ENCODE assay signal across 1 cellular context in the genomic region with DNA sequence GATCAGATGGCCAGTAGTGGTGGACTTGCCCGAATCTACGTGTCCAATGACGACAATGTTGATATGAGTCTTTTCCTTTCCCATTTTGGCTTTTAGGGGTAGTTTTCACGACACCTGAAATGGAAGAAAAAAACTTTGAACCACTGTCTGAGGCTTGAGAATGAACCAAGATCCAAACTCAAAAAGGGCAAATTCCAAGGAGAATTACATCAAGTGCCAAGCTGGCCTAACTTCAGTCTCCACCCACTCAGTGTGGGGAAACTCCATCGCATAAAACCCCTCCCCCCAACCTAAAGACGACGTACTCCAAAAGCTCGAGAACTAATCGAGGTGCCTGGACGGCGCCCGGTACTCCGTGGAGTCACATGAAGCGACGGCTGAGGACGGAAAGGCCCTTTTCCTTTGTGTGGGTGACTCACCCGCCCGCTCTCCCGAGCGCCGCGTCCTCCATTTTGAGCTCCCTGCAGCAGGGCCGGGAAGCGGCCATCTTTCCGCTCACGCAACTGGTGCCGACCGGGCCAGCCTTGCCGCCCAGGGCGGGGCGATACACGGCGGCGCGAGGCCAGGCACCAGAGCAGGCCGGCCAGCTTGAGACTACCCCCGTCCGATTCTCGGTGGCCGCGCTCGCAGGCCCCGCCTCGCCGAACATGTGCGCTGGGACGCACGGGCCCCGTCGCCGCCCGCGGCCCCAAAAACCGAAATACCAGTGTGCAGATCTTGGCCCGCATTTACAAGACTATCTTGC.
TF ChIP-seq lines count a peak whose summit lies in the region.

No MANE protein-coding gene starts in this region.

TF ChIP-seq in HepG2, 621 proteins besides CTCF, POLR2A, EP300 and RAD21 (continued from another document and continues in another):
- TF ChIP-seq, protein P1, sequence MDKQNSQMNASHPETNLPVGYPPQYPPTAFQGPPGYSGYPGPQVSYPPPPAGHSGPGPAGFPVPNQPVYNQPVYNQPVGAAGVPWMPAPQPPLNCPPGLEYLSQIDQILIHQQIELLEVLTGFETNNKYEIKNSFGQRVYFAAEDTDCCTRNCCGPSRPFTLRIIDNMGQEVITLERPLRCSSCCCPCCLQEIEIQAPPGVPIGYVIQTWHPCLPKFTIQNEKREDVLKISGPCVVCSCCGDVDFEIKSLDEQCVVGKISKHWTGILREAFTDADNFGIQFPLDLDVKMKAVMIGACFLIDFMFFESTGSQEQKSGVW (CRISPR knock-in tag; IDR thresholded peaks at IDR 0.05; ENCODE audit: borderline replicate concordance): 0 out of 2 replicates have a peak, but pooled peaks have one; percentile 22
- no peak for TF ChIP-seq ZFY (CRISPR knock-in tag; IDR thresholded peaks at IDR 0.05)
- TF ChIP-seq, protein P2, sequence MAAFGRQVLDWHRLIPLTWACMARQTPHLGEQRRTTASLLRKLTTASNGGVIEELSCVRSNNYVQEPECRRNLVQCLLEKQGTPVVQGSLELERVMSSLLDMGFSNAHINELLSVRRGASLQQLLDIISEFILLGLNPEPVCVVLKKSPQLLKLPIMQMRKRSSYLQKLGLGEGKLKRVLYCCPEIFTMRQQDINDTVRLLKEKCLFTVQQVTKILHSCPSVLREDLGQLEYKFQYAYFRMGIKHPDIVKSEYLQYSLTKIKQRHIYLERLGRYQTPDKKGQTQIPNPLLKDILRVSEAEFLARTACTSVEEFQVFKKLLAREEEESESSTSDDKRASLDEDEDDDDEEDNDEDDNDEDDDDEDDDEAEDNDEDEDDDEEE (CRISPR knock-in tag; IDR thresholded peaks at IDR 0.05): no peak; the same call in 1 of the 2 replicates
- no peak for TF ChIP-seq NCOR1 (IDR thresholded peaks at IDR 0.05; ENCODE audit: borderline replicate concordance, low read length)
- TF ChIP-seq NCOA5 (CRISPR knock-in tag; IDR thresholded peaks at IDR 0.05): no peak
- TF ChIP-seq ZNF552 (CRISPR knock-in tag; IDR thresholded peaks at IDR 0.05; ENCODE audit: borderline replicate concordance): no peak
- no peak for TF ChIP-seq ZNF225 (CRISPR knock-in tag; IDR thresholded peaks at IDR 0.05)
- TF ChIP-seq HNRNPUL1 (IDR thresholded peaks at IDR 0.05; ENCODE audit: low read depth, low read length): no peak
- TF ChIP-seq ZNF747 (CRISPR knock-in tag; IDR thresholded peaks at IDR 0.05; ENCODE audit: borderline replicate concordance): 0 out of 2 replicates have a peak, but pooled peaks have one; percentile 22
- no peak for TF ChIP-seq ATM (IDR thresholded peaks at IDR 0.05; ENCODE audit: borderline replicate concordance)
- no peak; the same call in 1 of the 2 replicates for TF ChIP-seq NFE2L1 (CRISPR knock-in tag; IDR thresholded peaks at IDR 0.05; ENCODE audit: borderline replicate concordance)
- no peak for TF ChIP-seq SIN3B (IDR thresholded peaks at IDR 0.05; ENCODE audit: low read length)
- peak; percentile 77; the same call in 1 of the 2 replicates for TF ChIP-seq AHR (CRISPR knock-in tag; IDR thresholded peaks at IDR 0.05)
- no peak for TF ChIP-seq ZNF335 (CRISPR knock-in tag; IDR thresholded peaks at IDR 0.05)
- no peak; the same call in 1 of the 2 replicates for TF ChIP-seq ZNF547 (CRISPR knock-in tag; IDR thresholded peaks at IDR 0.05)
- peak; percentile 93 for TF ChIP-seq SRSF4 (IDR thresholded peaks at IDR 0.05; ENCODE audit: low read depth, low read length, poor library complexity, severe bottlenecking)
- TF ChIP-seq HNRNPLL (IDR thresholded peaks at IDR 0.05; ENCODE audit: low read depth, low read length, poor library complexity, severe bottlenecking): peak; percentile 8
- TF ChIP-seq, protein P3, sequence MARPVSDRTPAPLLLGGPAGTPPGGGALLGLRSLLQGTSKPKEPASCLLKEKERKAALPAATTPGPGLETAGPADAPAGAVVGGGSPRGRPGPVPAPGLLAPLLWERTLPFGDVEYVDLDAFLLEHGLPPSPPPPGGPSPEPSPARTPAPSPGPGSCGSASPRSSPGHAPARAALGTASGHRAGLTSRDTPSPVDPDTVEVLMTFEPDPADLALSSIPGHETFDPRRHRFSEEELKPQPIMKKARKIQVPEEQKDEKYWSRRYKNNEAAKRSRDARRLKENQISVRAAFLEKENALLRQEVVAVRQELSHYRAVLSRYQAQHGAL (CRISPR knock-in tag; IDR thresholded peaks at IDR 0.05; ENCODE audit: not compliant biosample characterization): no peak
- TF ChIP-seq, protein P4, sequence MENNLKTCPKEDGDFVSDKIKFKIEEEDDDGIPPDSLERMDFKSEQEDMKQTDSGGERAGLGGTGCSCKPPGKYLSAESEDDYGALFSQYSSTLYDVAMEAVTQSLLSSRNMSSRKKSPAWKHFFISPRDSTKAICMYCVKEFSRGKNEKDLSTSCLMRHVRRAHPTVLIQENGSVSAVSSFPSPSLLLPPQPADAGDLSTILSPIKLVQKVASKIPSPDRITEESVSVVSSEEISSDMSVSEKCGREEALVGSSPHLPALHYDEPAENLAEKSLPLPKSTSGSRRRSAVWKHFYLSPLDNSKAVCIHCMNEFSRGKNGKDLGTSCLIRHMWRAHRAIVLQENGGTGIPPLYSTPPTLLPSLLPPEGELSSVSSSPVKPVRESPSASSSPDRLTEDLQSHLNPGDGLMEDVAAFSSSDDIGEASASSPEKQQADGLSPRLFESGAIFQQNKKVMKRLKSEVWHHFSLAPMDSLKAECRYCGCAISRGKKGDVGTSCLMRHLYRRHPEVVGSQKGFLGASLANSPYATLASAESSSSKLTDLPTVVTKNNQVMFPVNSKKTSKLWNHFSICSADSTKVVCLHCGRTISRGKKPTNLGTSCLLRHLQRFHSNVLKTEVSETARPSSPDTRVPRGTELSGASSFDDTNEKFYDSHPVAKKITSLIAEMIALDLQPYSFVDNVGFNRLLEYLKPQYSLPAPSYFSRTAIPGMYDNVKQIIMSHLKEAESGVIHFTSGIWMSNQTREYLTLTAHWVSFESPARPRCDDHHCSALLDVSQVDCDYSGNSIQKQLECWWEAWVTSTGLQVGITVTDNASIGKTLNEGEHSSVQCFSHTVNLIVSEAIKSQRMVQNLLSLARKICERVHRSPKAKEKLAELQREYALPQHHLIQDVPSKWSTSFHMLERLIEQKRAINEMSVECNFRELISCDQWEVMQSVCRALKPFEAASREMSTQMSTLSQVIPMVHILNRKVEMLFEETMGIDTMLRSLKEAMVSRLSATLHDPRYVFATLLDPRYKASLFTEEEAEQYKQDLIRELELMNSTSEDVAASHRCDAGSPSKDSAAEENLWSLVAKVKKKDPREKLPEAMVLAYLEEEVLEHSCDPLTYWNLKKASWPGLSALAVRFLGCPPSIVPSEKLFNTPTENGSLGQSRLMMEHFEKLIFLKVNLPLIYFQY (CRISPR knock-in tag; IDR thresholded peaks at IDR 0.05; ENCODE audit: borderline replicate concordance): no peak
- no peak for TF ChIP-seq TBX2 (CRISPR knock-in tag; IDR thresholded peaks at IDR 0.05; ENCODE audit: borderline replicate concordance)
- TF ChIP-seq, protein P5, sequence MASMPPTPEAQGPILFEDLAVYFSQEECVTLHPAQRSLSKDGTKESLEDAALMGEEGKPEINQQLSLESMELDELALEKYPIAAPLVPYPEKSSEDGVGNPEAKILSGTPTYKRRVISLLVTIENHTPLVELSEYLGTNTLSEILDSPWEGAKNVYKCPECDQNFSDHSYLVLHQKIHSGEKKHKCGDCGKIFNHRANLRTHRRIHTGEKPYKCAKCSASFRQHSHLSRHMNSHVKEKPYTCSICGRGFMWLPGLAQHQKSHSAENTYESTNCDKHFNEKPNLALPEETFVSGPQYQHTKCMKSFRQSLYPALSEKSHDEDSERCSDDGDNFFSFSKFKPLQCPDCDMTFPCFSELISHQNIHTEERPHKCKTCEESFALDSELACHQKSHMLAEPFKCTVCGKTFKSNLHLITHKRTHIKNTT (CRISPR knock-in tag; IDR thresholded peaks at IDR 0.05): no peak
- TF ChIP-seq SP1 (IDR thresholded peaks at IDR 0.05): no peak
- no peak for TF ChIP-seq SP1 (CRISPR knock-in tag; IDR thresholded peaks at IDR 0.05)
- no peak for TF ChIP-seq FOXO1 (CRISPR knock-in tag; IDR thresholded peaks at IDR 0.05)
- TF ChIP-seq ZNF253 (CRISPR knock-in tag; IDR thresholded peaks at IDR 0.05; ENCODE audit: borderline replicate concordance): 0 out of 2 replicates have a peak, but pooled peaks have one; percentile 3
- peak; percentile 24; the same call in 1 of the 2 replicates for TF ChIP-seq IRX3 (CRISPR knock-in tag; IDR thresholded peaks at IDR 0.05; ENCODE audit: borderline replicate concordance, low read depth)
- no peak for TF ChIP-seq SATB2 (CRISPR knock-in tag; IDR thresholded peaks at IDR 0.05)
- TF ChIP-seq NFRKB (IDR thresholded peaks at IDR 0.05): no peak
- peak; percentile 36; the same call in 1 of the 2 replicates for TF ChIP-seq ZBTB8A (CRISPR knock-in tag; IDR thresholded peaks at IDR 0.05; ENCODE audit: borderline replicate concordance, low read depth)
- TF ChIP-seq, protein P6, sequence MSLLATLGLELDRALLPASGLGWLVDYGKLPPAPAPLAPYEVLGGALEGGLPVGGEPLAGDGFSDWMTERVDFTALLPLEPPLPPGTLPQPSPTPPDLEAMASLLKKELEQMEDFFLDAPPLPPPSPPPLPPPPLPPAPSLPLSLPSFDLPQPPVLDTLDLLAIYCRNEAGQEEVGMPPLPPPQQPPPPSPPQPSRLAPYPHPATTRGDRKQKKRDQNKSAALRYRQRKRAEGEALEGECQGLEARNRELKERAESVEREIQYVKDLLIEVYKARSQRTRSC (CRISPR knock-in tag; IDR thresholded peaks at IDR 0.05; ENCODE audit: low read depth): no peak
- 0 out of 2 replicates have a peak, but pooled peaks have one; percentile 44 for TF ChIP-seq REL (CRISPR knock-in tag; conservative IDR thresholded peaks at IDR 0.05)
- TF ChIP-seq KDM5A (IDR thresholded peaks at IDR 0.05; ENCODE audit: borderline replicate concordance, low read length): no peak
- TF ChIP-seq, protein P7, sequence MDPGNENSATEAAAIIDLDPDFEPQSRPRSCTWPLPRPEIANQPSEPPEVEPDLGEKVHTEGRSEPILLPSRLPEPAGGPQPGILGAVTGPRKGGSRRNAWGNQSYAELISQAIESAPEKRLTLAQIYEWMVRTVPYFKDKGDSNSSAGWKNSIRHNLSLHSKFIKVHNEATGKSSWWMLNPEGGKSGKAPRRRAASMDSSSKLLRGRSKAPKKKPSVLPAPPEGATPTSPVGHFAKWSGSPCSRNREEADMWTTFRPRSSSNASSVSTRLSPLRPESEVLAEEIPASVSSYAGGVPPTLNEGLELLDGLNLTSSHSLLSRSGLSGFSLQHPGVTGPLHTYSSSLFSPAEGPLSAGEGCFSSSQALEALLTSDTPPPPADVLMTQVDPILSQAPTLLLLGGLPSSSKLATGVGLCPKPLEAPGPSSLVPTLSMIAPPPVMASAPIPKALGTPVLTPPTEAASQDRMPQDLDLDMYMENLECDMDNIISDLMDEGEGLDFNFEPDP (CRISPR knock-in tag; conservative IDR thresholded peaks at IDR 0.05): no peak
- no peak for TF ChIP-seq SYNCRIP (IDR thresholded peaks at IDR 0.05; ENCODE audit: insufficient read depth, low read depth, low read length)
- no peak for TF ChIP-seq ZNF292 (CRISPR knock-in tag; IDR thresholded peaks at IDR 0.05; ENCODE audit: borderline replicate concordance, low read depth)
- TF ChIP-seq ZNF720 (CRISPR knock-in tag; IDR thresholded peaks at IDR 0.05): no peak
- no peak for TF ChIP-seq ZFYVE20 (CRISPR knock-in tag; IDR thresholded peaks at IDR 0.05; ENCODE audit: borderline replicate concordance, low read depth)
- peak; percentile 30 for TF ChIP-seq MTF1 (CRISPR knock-in tag; IDR thresholded peaks at IDR 0.05)
- TF ChIP-seq, protein P8, sequence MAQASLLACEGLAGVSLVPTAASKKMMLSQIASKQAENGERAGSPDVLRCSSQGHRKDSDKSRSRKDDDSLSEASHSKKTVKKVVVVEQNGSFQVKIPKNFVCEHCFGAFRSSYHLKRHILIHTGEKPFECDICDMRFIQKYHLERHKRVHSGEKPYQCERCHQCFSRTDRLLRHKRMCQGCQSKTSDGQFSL (CRISPR knock-in tag; IDR thresholded peaks at IDR 0.05): 0 out of 2 replicates have a peak, but pooled peaks have one; percentile 38
- no peak for TF ChIP-seq ATF1 (CRISPR knock-in tag; IDR thresholded peaks at IDR 0.05)
- TF ChIP-seq KDM4B (CRISPR knock-in tag; IDR thresholded peaks at IDR 0.05): no peak
- TF ChIP-seq ZBTB21 (CRISPR knock-in tag; IDR thresholded peaks at IDR 0.05): no peak
- peak; percentile 33; the same call in 1 of the 2 replicates for TF ChIP-seq MAF1 (CRISPR knock-in tag; IDR thresholded peaks at IDR 0.05; ENCODE audit: borderline replicate concordance)
- no peak for TF ChIP-seq ZNF10 (CRISPR knock-in tag; IDR thresholded peaks at IDR 0.05; ENCODE audit: borderline replicate concordance, low read depth)
- TF ChIP-seq, protein P9, sequence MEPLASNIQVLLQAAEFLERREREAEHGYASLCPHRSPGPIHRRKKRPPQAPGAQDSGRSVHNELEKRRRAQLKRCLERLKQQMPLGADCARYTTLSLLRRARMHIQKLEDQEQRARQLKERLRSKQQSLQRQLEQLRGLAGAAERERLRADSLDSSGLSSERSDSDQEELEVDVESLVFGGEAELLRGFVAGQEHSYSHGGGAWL (CRISPR knock-in tag; IDR thresholded peaks at IDR 0.05): peak; percentile 9; the same call in 1 of the 2 replicates
- TF ChIP-seq, protein P10, sequence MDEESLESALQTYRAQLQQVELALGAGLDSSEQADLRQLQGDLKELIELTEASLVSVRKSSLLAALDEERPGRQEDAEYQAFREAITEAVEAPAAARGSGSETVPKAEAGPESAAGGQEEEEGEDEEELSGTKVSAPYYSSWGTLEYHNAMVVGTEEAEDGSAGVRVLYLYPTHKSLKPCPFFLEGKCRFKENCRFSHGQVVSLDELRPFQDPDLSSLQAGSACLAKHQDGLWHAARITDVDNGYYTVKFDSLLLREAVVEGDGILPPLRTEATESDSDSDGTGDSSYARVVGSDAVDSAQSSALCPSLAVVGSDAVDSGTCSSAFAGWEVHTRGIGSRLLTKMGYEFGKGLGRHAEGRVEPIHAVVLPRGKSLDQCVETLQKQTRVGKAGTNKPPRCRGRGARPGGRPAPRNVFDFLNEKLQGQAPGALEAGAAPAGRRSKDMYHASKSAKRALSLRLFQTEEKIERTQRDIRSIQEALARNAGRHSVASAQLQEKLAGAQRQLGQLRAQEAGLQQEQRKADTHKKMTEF (CRISPR knock-in tag; IDR thresholded peaks at IDR 0.05): no peak; the same call in 1 of the 2 replicates
